ENCODE assay signal across 18 cellular contexts in genomic region chr15:74458473-74458872, GRCh38. TPM values are rescaled to one million over a fixed set of nuclear protein-coding genes. Genes with fewer than 3 reads are reported as not detected.
DNase-seq lines count a peak whose midpoint lies in the region; ATAC-seq, FAIRE-seq and TF ChIP-seq lines count a peak whose summit lies in the region.
"Had no signal": no experiment of that assay in that cellular context is flagged by ENCODE, and none has a peak within 500 bp of the region (broad histone marks: within the 10 kb centered on the region; RNA-seq: fewer than 3 reads in every experiment).

No MANE protein-coding gene starts in this region.

- no peak overlapping the region for H3K27ac ChIP-seq in CD4-positive, alpha-beta T cell (ENCODE audit: low read depth, low read length)
- H3K27ac ChIP-seq in OCI-LY3 (ENCODE audit: low read length) (no peak overlapping the region), GM12878 (ENCODE audit: control insufficient read depth, insufficient read depth) (no peak overlapping the region), kidney (ENCODE audit: low read depth in 2 of 2, low read length in 2 of 2) (no peak overlapping the region), OCI-LY7 (ENCODE audit: low read depth, low read length, poor library complexity, severe bottlenecking) (no peak overlapping the region)
- H3K27ac ChIP-seq: GM23248 had no signal

- H3K4me3 ChIP-seq in OCI-LY3 (ENCODE audit: low read length) (no peak overlapping the region), GM12878 (peak overlapping the region; percentile 21; the same call in 1 of the 2 replicates), kidney (ENCODE audit: low read length in 2 of 2) (no peak overlapping the region), OCI-LY7 (ENCODE audit: low read depth, low read length, poor library complexity, severe bottlenecking) (no peak overlapping the region)
- H3K4me3 ChIP-seq: GM23248 had no signal

- in situ Hi-C loops in GM12878 (cut with MboI), result no loop called here

- TF ChIP-seq EP300 in GM12878 (IDR thresholded peaks at IDR 0.05; ENCODE audit: borderline replicate concordance in 1 of 2, control insufficient read depth in 1 of 2, low read depth in 2 of 2, low read length in 2 of 2), result no peak

- H3K36me3 Mint-ChIP-seq in CD4-positive, alpha-beta T cell (ENCODE audit: low read depth), result peaks cover 69% of the 10 kb centered on the region
- H3K36me3 Mint-ChIP-seq in naive thymus-derived CD8-positive, alpha-beta T cell, result peaks cover 0 to 42% (median 5%) of the 10 kb centered on the region in 3 donors

- H3K9me3 ChIP-seq in CD4-positive, alpha-beta T cell (ENCODE audit: control insufficient read depth, low read length), result no peaks in the 10 kb centered on the region
- no peaks in the 10 kb centered on the region for H3K9me3 ChIP-seq in OCI-LY3 (ENCODE audit: insufficient read depth, low read length)
- H3K9me3 ChIP-seq in GM12878 (replicated peaks; ENCODE audit: control insufficient read depth, insufficient read depth, low read length), result no peaks in the 10 kb centered on the region; the same call in 2 of the 3 replicates
- no peaks in the 10 kb centered on the region for H3K9me3 ChIP-seq in kidney (ENCODE audit: control insufficient read depth in 1 of 2, low read length in 2 of 2)
- H3K9me3 ChIP-seq in OCI-LY7 (ENCODE audit: low read length), result peaks cover 3% of the 10 kb centered on the region; the same call in 1 of the 2 replicates

- BruUV-seq in GM12878 (replicated peaks; lab: Mats Ljungman, UMichigan) (no TSS peak), OCI-LY7 (replicated peaks; lab: Mats Ljungman, UMichigan) (no TSS peak)

- SMC1A ChIA-PET in GM12878 (lab: Charles Lee; ENCODE audit: uncharacterized antibody, unreplicated experiment), result interaction anchor here (1.5 kb wide), 1 partner anchor 34 kb away, joined by 3 read pairs; no protein-coding TSS in a partner anchor

- peaks cover 45% of the 10 kb centered on the region for H3K36me3 ChIP-seq in OCI-LY3 (replicated peaks; ENCODE audit: low read depth, low read length)
- H3K36me3 ChIP-seq in GM12878 (ENCODE audit: control insufficient read depth in 2 of 2, insufficient read depth in 2 of 2, low read length in 1 of 2), result peaks cover 1 to 9% of the 10 kb centered on the region in 2 experiments; a peak in 3 of 4 replicates
- H3K36me3 ChIP-seq in kidney (ENCODE audit: control insufficient read depth in 1 of 2, insufficient read depth in 2 of 2, low read length in 2 of 2), result peaks cover 5 to 18% of the 10 kb centered on the region in 2 donors
- peaks cover 14% of the 10 kb centered on the region for H3K36me3 ChIP-seq in OCI-LY7 (ENCODE audit: insufficient read depth, low read length)

- H3K4me1 Mint-ChIP-seq in CD4-positive, alpha-beta T cell (ENCODE audit: low read depth), result peaks cover 61% of the 10 kb centered on the region
- H3K4me1 Mint-ChIP-seq in naive thymus-derived CD8-positive, alpha-beta T cell, result peaks cover 32 to 68% (median 62%) of the 10 kb centered on the region in 4 donors

- intact Hi-C loops in CD4-positive, alpha-beta T cell (cut with DNase I, micrococcal nuclease), result no loop called here
- intact Hi-C loops in GM12878 (cut with micrococcal nuclease; ENCODE audit: unreplicated experiment) (no loop called here), kidney (cut with DNase I) (no loop called here), OCI-LY7 (cut with micrococcal nuclease; ENCODE audit: unreplicated experiment) (no loop called here)

- no peaks in the 10 kb centered on the region for H3K9me2 ChIP-seq in OCI-LY7 (ENCODE audit: insufficient read depth, low read length)

- no peak for DNase-seq in CD4-positive, alpha-beta T cell
- DNase-seq in GM12878 (ENCODE audit: low read depth, low spot score), result no peak
- no peak for DNase-seq in naive thymus-derived CD8-positive, alpha-beta T cell
- no peak for DNase-seq in kidney
- DNase-seq in omental fat pad (ENCODE audit: low spot score), result no peak
- no peak for DNase-seq in OCI-LY7 (ENCODE audit: low spot score)
- DNase-seq: ACHN; CD8-positive, alpha-beta T cell; GM23248; HFFc6; KG1; NCI-H1092 treated with DMSO at 0.1 percent for 48 hours; NCI-H1694; NCI-H446 treated with DMSO at 0.1 percent for 48 hours; NCI-H748 treated with DMSO at 0.1 percent for 48 hours; SIG-M5 had no signal

- 98% methylated on average over 3 of the region's 3 CpGs for WGBS in GM12878 (ENCODE audit: insufficient coverage, insufficient replicate concordance, low lambda C conversion rate, missing lambda C conversion rate)

- no peak for TF ChIP-seq CTCF in CD4-positive, alpha-beta T cell (IDR thresholded peaks at IDR 0.05)
- no peak for TF ChIP-seq CTCF in OCI-LY3 (IDR thresholded peaks at IDR 0.05; ENCODE audit: low read depth, low read length)
- TF ChIP-seq CTCF in GM12878 (IDR thresholded peaks at IDR 0.05 in 2 of 3, conservative IDR thresholded peaks at IDR 0.05 in 1 of 3; ENCODE audit: control insufficient read depth in 2 of 3, extremely low read depth in 1 of 3, insufficient read depth in 1 of 3, low read depth in 3 of 3, low read length in 3 of 3), result no peak
- TF ChIP-seq CTCF in kidney (IDR thresholded peaks at IDR 0.05; ENCODE audit: borderline replicate concordance, extremely low read depth, insufficient read depth), result no peak
- TF ChIP-seq CTCF in omental fat pad (IDR thresholded peaks at IDR 0.05), result no peak
- no peak for TF ChIP-seq CTCF in OCI-LY7 (conservative IDR thresholded peaks at IDR 0.05; ENCODE audit: low read length)

- ATAC-seq in CD4-positive, alpha-beta T cell (ENCODE audit: poor library complexity), result no peak
- no peak for ATAC-seq in GM12878
- ATAC-seq in naive thymus-derived CD8-positive, alpha-beta T cell, result no peak
- ATAC-seq in omental fat pad (ENCODE audit: low FRiP score), result no peak
- ATAC-seq: CD8-positive, alpha-beta T cell had no signal

- H3K4me2 ChIP-seq in OCI-LY3 (ENCODE audit: low read length) (0 out of 2 replicates have a peak overlapping the region, but pooled peaks have one; percentile 9), GM12878 (ENCODE audit: control insufficient read depth, insufficient read depth) (no peak overlapping the region; the same call in 1 of the 2 replicates), OCI-LY7 (ENCODE audit: low read length) (no peak overlapping the region)

- H3K9me3 Mint-ChIP-seq in CD4-positive, alpha-beta T cell, result no peaks in the 10 kb centered on the region
- H3K9me3 Mint-ChIP-seq in naive thymus-derived CD8-positive, alpha-beta T cell, result peaks cover 0 to 1% (median 0%) of the 10 kb centered on the region in 9 donors
- H3K9me3 Mint-ChIP-seq: CD8-positive, alpha-beta T cell; HFFc6 had no signal

- TF ChIP-seq POLR2A in GM12878 (IDR thresholded peaks at IDR 0.05; ENCODE audit: low read depth, low read length), result no peak

- H3K27me3 ChIP-seq in CD4-positive, alpha-beta T cell (ENCODE audit: control insufficient read depth, insufficient read depth, low read length), result no peaks in the 10 kb centered on the region
- H3K27me3 ChIP-seq in OCI-LY3 (ENCODE audit: low read depth, low read length) (no peaks in the 10 kb centered on the region), GM12878 (replicated peaks in 1 of 2; ENCODE audit: control insufficient read depth in 2 of 2, insufficient read depth in 2 of 2, low read length in 1 of 2) (no peaks in the 10 kb centered on the region)

- TF ChIP-seq RAD21 in GM12878 (IDR thresholded peaks at IDR 0.05; ENCODE audit: insufficient read depth, low read depth, low read length), result no peak

- RAD21 ChIA-PET in GM12878 (lab: Charles Lee; ENCODE audit: unreplicated experiment), result no interaction called here

- 0 out of 2 replicates have a peak, but pooled peaks cover 7% of the 10 kb centered on the region for H4K20me1 ChIP-seq in OCI-LY3 (ENCODE audit: insufficient read depth, low read length)
- no peaks in the 10 kb centered on the region for H4K20me1 ChIP-seq in GM12878 (ENCODE audit: control insufficient read depth, insufficient read depth)
- no peaks in the 10 kb centered on the region for H4K20me1 ChIP-seq in OCI-LY7 (ENCODE audit: insufficient read depth, low read length)

- no peak overlapping the region for H3K27ac Mint-ChIP-seq in CD4-positive, alpha-beta T cell
- peak overlapping the region in 6 of 10 donors; percentile 9 to 80 (median 62) for H3K27ac Mint-ChIP-seq in naive thymus-derived CD8-positive, alpha-beta T cell
- H3K27ac Mint-ChIP-seq: CD8-positive, alpha-beta T cell; HFFc6 had no signal

- POLR2A ChIA-PET in CD4-positive, alpha-beta T cell (lab: Charles Lee), result no interaction called here
- POLR2A ChIA-PET in GM12878 (lab: Charles Lee), result interaction anchor here (0.6 to 1.3 kb wide), 5 partner anchors 12 to 148 kb away, joined by 3 to 6 read pairs (median 4); partner anchors contain the start of gene SEMA7A
- POLR2A ChIA-PET in naive thymus-derived CD8-positive, alpha-beta T cell (lab: Charles Lee), result no interaction called here
- POLR2A ChIA-PET in OCI-LY7 (lab: Charles Lee), result interaction anchor here (0.6 to 0.8 kb wide), 3 partner anchors 35 to 546 kb away, joined by 3 to 4 read pairs (median 3); no protein-coding TSS in a partner anchor

- no peak overlapping the region for H3K9ac ChIP-seq in OCI-LY3 (ENCODE audit: low read length)
- H3K9ac ChIP-seq in GM12878 (ENCODE audit: control insufficient read depth, insufficient read depth, low read length), result no peak overlapping the region
- H3K9ac ChIP-seq in kidney (ENCODE audit: low read length in 2 of 2), result no peak overlapping the region
- H3K9ac ChIP-seq: GM23248 had no signal

- peak overlapping the region; percentile 78 for H3K4me3 Mint-ChIP-seq in CD4-positive, alpha-beta T cell
- peak overlapping the region in 6 of 10 donors; percentile 16 to 53 (median 44) for H3K4me3 Mint-ChIP-seq in naive thymus-derived CD8-positive, alpha-beta T cell
- H3K4me3 Mint-ChIP-seq: HFFc6 had no signal

- H3K79me2 ChIP-seq in OCI-LY3 (ENCODE audit: low read length), result peaks cover 54% of the 10 kb centered on the region
- peaks cover 50% of the 10 kb centered on the region for H3K79me2 ChIP-seq in GM12878 (ENCODE audit: control insufficient read depth, insufficient read depth, low read length)
- H3K79me2 ChIP-seq in OCI-LY7 (ENCODE audit: insufficient read depth, low read depth, low read length), result peaks cover 13% of the 10 kb centered on the region; the same call in 1 of the 2 replicates

- CTCF ChIA-PET in CD4-positive, alpha-beta T cell (lab: Charles Lee), result interaction anchor here (2.5 kb wide), 1 partner anchor 84 kb away, joined by 7 read pairs; no protein-coding TSS in a partner anchor
- CTCF ChIA-PET in GM12878 (lab: Yijun Ruan, JAX) (interaction anchor here (0.6 to 5.4 kb wide), 5 partner anchors 14 to 83 kb away, joined by 3 to 26 read pairs (median 4); no protein-coding TSS in a partner anchor), OCI-LY7 (lab: Charles Lee; ENCODE audit: unreplicated experiment) (no interaction called here)

- peaks cover 34% of the 10 kb centered on the region for H3K4me1 ChIP-seq in OCI-LY3 (ENCODE audit: low read length)
- peaks cover 20% of the 10 kb centered on the region for H3K4me1 ChIP-seq in GM12878 (ENCODE audit: control insufficient read depth, insufficient read depth, low read length)
- H3K4me1 ChIP-seq in kidney (ENCODE audit: control insufficient read depth in 1 of 2, insufficient read depth in 1 of 2, low read depth in 1 of 2, low read length in 2 of 2), result peaks cover 0 to 10% of the 10 kb centered on the region in 2 donors
- H3K4me1 ChIP-seq in OCI-LY7 (ENCODE audit: insufficient read depth, low read length, poor library complexity, severe bottlenecking), result peaks cover 22% of the 10 kb centered on the region

- H2AFZ ChIP-seq in OCI-LY3 (ENCODE audit: low read depth, low read length) (no peak overlapping the region), GM12878 (ENCODE audit: control insufficient read depth, low read depth, low read length) (no peak overlapping the region), OCI-LY7 (ENCODE audit: low read length) (no peak overlapping the region)
- H2AFZ ChIP-seq: GM23248 had no signal

- FAIRE-seq in GM12878 (lab: Jason Lieb, UNC), result no peak
- no peak for FAIRE-seq in kidney (lab: Jason Lieb, UNC)
- FAIRE-seq: RCC 7860 had no signal

- H3K27me3 Mint-ChIP-seq in CD4-positive, alpha-beta T cell, result no peaks in the 10 kb centered on the region
- H3K27me3 Mint-ChIP-seq in naive thymus-derived CD8-positive, alpha-beta T cell, result no peaks in the 10 kb centered on the region

RNA-seq across cellular contexts. Expression of gene UBL7, which starts 2.5 kb away (rescaled TPM):
- 10 to 100 TPM; 14.3 to 17.1 TPM for total RNA-seq in CD4-positive, alpha-beta T cell
- total RNA-seq in GM12878 (2013; cell fraction: nucleolus; rRNA removed), result 22.7 and 26.2 TPM in 2 replicates
- total RNA-seq in GM12878 (2014; rRNA removed) (106 and 107 TPM in 2 replicates), GM12878 (2014; rRNA removed; fragmentation: Illumina TruSeq; extraction: Trizol) (44.3 and 46.6 TPM in 2 replicates), GM12878 (2021) (81.3 and 84.8 TPM in 2 replicates), kidney (32.9 TPM), omental fat pad (10 to 100 TPM; 28.0 to 39.2 (median 34.8) TPM), OCI-LY7 (2022) (41.3 and 44.1 TPM in 2 replicates)
- polyA plus RNA-seq in GM12878 (2011; ENCODE audit: low read depth), result 33.5 TPM
- polyA plus RNA-seq in GM12878 (2011; rRNA removed) (72.6 and 89.7 TPM in 2 replicates), GM12878 (2014; fragmentation: Illumina TruSeq; extraction: Trizol) (61.3 and 90.5 TPM in 2 replicates), GM12878 (2014; fragmentation: Nextera tagmentation; extraction: Ambion mirVana) (10 to 100 TPM; 25.9 to 59.1 TPM), GM12878 (2014; rRNA removed) (117 and 135 TPM in 2 replicates), GM12878 (2016; fragmentation: Nextera tagmentation; extraction: Ambion mirVana) (100 to 1,000 TPM; 123 to 145 TPM), kidney (ENCODE audit: insufficient read depth, low read depth, low replicate concordance) (75.8 TPM)
- 138 and 156 TPM in 2 replicates for polyA plus RNA-seq in GM12878 (2011; cell fraction: cytosol; rRNA removed)
- 60.8 and 62.4 TPM in 2 replicates for polyA plus RNA-seq in GM12878 (2011; cell fraction: nucleus; rRNA removed)
- 57.3 and 69.1 TPM in 2 replicates for polyA plus RNA-seq in GM12878 (2012)
- 79.1 and 122 TPM in 2 replicates for polyA minus RNA-seq in GM12878 (2011; rRNA and poly(A)+ RNA removed)
- 32.5 and 36.5 TPM in 2 replicates for polyA minus RNA-seq in GM12878 (2011; cell fraction: cytosol; rRNA and poly(A)+ RNA removed)
- polyA minus RNA-seq in GM12878 (2011; cell fraction: nucleus; rRNA and poly(A)+ RNA removed), result 17.3 and 22.1 TPM in 2 replicates
- 10 to 100 TPM; 49.0 to 54.1 TPM for total RNA-seq in naive thymus-derived CD8-positive, alpha-beta T cell
- 100 to 1,000 TPM; 113 to 151 (median 150) TPM for polyA plus RNA-seq in naive thymus-derived CD8-positive, alpha-beta T cell
- 29.5 and 32.6 TPM in 2 replicates for total RNA-seq in OCI-LY7 (2014; rRNA removed; shearing (Covaris generic))

RNA-seq across cellular contexts. Expression of gene SEMA7A, which starts 24.7 kb away (rescaled TPM):
- 1 to 10 TPM; 2.3 to 2.7 TPM for total RNA-seq in CD4-positive, alpha-beta T cell
- total RNA-seq in GM12878 (2013; cell fraction: nucleolus; rRNA removed), result 137 and 160 TPM in 2 replicates
- 56.3 and 58.3 TPM in 2 replicates for total RNA-seq in GM12878 (2014; rRNA removed)
- total RNA-seq in GM12878 (2014; rRNA removed; fragmentation: Illumina TruSeq; extraction: Trizol), result 48.7 and 52.9 TPM in 2 replicates
- total RNA-seq in GM12878 (2021), result 112 and 114 TPM in 2 replicates
- polyA plus RNA-seq in GM12878 (2011; ENCODE audit: low read depth), result 33.6 TPM
- 37.6 and 65.2 TPM in 2 replicates for polyA plus RNA-seq in GM12878 (2011; rRNA removed)
- 115 and 126 TPM in 2 replicates for polyA plus RNA-seq in GM12878 (2011; cell fraction: cytosol; rRNA removed)
- polyA plus RNA-seq in GM12878 (2011; cell fraction: nucleus; rRNA removed), result 208 and 229 TPM in 2 replicates
- 60.0 and 110 TPM in 2 replicates for polyA plus RNA-seq in GM12878 (2012)
- 47.9 and 70.5 TPM in 2 replicates for polyA plus RNA-seq in GM12878 (2014; fragmentation: Illumina TruSeq; extraction: Trizol)
- 1 to 10 TPM in 1 of 2 experiments, under 1 TPM in 1; 0.08 to 1.1 TPM for polyA plus RNA-seq in GM12878 (2014; fragmentation: Nextera tagmentation; extraction: Ambion mirVana)
- 99.1 and 99.2 TPM in 2 replicates for polyA plus RNA-seq in GM12878 (2014; rRNA removed)
- 10 to 100 TPM; 13.3 to 15.6 TPM for polyA plus RNA-seq in GM12878 (2016; fragmentation: Nextera tagmentation; extraction: Ambion mirVana)
- polyA minus RNA-seq in GM12878 (2011; rRNA and poly(A)+ RNA removed), result 75.6 and 130 TPM in 2 replicates
- 48.1 and 52.4 TPM in 2 replicates for polyA minus RNA-seq in GM12878 (2011; cell fraction: cytosol; rRNA and poly(A)+ RNA removed)
- polyA minus RNA-seq in GM12878 (2011; cell fraction: nucleus; rRNA and poly(A)+ RNA removed), result 48.2 and 63.7 TPM in 2 replicates
- total RNA-seq in naive thymus-derived CD8-positive, alpha-beta T cell, result 1 to 10 TPM; 3.2 TPM
- 1 to 10 TPM in 1 of 3 donors, under 1 TPM in 2; 0.09 to 1.7 (median 0.20) TPM for polyA plus RNA-seq in naive thymus-derived CD8-positive, alpha-beta T cell
- 3.6 TPM for total RNA-seq in kidney
- 2.8 TPM for polyA plus RNA-seq in kidney (ENCODE audit: insufficient read depth, low read depth, low replicate concordance)
- total RNA-seq in omental fat pad, result 1 to 10 TPM; 1.2 to 7.6 (median 3.4) TPM
- 0.06 and 0.08 TPM in 2 replicates for total RNA-seq in OCI-LY7 (2014; rRNA removed; shearing (Covaris generic))
- 0.46 and 1.0 TPM in 2 replicates for total RNA-seq in OCI-LY7 (2022)

Comparison
In these comparisons a context has a peak if more than half of its experiments do, and no peak if none do; other contexts are left out.
1. RNA of gene SEMA7A, which starts 24.7 kb away (total RNA-seq): 48.7 to 160 TPM in GM12878; 1.2 to 7.6 TPM in omental fat pad, 3.6 TPM in kidney (single experiment), 3.2 TPM in naive thymus-derived CD8-positive, alpha-beta T cell, 2.3 to 2.7 TPM in CD4-positive, alpha-beta T cell and 0.06 to 1.0 TPM in OCI-LY7; every median in the first group is over 4 times any median in the second.
2. POLR2A ChIA-PET loops: an anchor here in GM12878 (0.6 to 1.3 kb wide) and OCI-LY7 (0.6 to 0.8 kb wide); none called in CD4-positive, alpha-beta T cell and naive thymus-derived CD8-positive, alpha-beta T cell.